ENCODE assay signal across 10 cellular contexts in genomic region chr1:192604979-192605620, GRCh38. TPM values are rescaled to one million over a fixed set of nuclear protein-coding genes. Genes with fewer than 3 reads are reported as not detected.
A peak's percentile ranks its signal among the peaks of the same experiment; 100 is the strongest.
DNase-seq lines count a peak whose midpoint lies in the region; ATAC-seq and TF ChIP-seq lines count a peak whose summit lies in the region.
"Had no signal": no experiment of that assay in that cellular context is flagged by ENCODE, and none has a peak within 500 bp of the region (broad histone marks: within the 10 kb centered on the region; RNA-seq: fewer than 3 reads in every experiment).

No MANE protein-coding gene starts in this region.

- no peaks in the 10 kb centered on the region for H3K27me3 Mint-ChIP-seq in activated B cell treated with CpG ODN at 0.5 μM for 24 hours

- peak; percentile 32 for ATAC-seq in GM21423 (IDR thresholded peaks at IDR 0.05; ENCODE audit: unreplicated experiment)
- ATAC-seq in HG03520 (IDR thresholded peaks at IDR 0.05; ENCODE audit: unreplicated experiment), result peak; percentile 29
- no peak for ATAC-seq in activated B cell treated with CpG ODN at 0.5 μM for 24 hours (ENCODE audit: low read depth)
- ATAC-seq in GM19455 (IDR thresholded peaks at IDR 0.05; ENCODE audit: unreplicated experiment), result no peak

- no peaks in the 10 kb centered on the region for H3K27me3 ChIP-seq in WERI-Rb-1 (ENCODE audit: insufficient read depth, low read depth, severe bottlenecking)

- no peaks in the 10 kb centered on the region for H3K9me3 Mint-ChIP-seq in activated B cell treated with CpG ODN at 0.5 μM for 24 hours
- H3K9me3 Mint-ChIP-seq: brain had no signal

- peak overlapping the region; percentile 55 for H3K4me3 Mint-ChIP-seq in activated B cell treated with CpG ODN at 0.5 μM for 24 hours
- H3K4me3 Mint-ChIP-seq: brain had no signal

- POLR2A ChIA-PET in activated B cell treated with CpG ODN at 0.5 μM for 24 hours (lab: Charles Lee), result interaction anchor here (0.6 to 1.2 kb wide), 3 partner anchors 60 to 88 kb away, joined by 3 to 7 read pairs (median 4); no protein-coding TSS in a partner anchor

- intact Hi-C loops in activated B cell treated with CpG ODN at 0.5 μM for 24 hours (cut with micrococcal nuclease), result loop anchor here (1.0 kb wide), 2 partner anchors 30 to 89 kb away; partner anchors contain the start of gene RGS1

- peak overlapping the region; percentile 57 for H3K27ac Mint-ChIP-seq in activated B cell treated with CpG ODN at 0.5 μM for 24 hours
- H3K27ac Mint-ChIP-seq: brain had no signal

- H3K36me3 ChIP-seq in WERI-Rb-1, result no peaks in the 10 kb centered on the region

- peaks cover 62% of the 10 kb centered on the region for H3K4me1 Mint-ChIP-seq in activated B cell treated with CpG ODN at 0.5 μM for 24 hours
- H3K4me1 Mint-ChIP-seq: brain had no signal

- TF ChIP-seq CTCF in AG09309 (IDR thresholded peaks at IDR 0.05; ENCODE audit: control insufficient read depth, insufficient read depth, low read depth, low read length, missing control alignments), result no peak
- TF ChIP-seq CTCF in activated B cell treated with CpG ODN at 0.5 μM for 24 hours (IDR thresholded peaks at IDR 0.05), result no peak
- no peak for TF ChIP-seq CTCF in WERI-Rb-1 (IDR thresholded peaks at IDR 0.05; ENCODE audit: low read depth, low read length)

- H3K27ac ChIP-seq in WERI-Rb-1, result no peak overlapping the region

- peak; percentile 67 for DNase-seq in AG09309 (ENCODE audit: low read depth)
- no peak for DNase-seq in activated B cell treated with CpG ODN at 0.5 μM for 24 hours
- no peak for DNase-seq in GM19240 (ENCODE audit: insufficient read length, low spot score)
- DNase-seq in WERI-Rb-1, result no peak
- DNase-seq in activated CD4-positive, alpha-beta T cell treated with anti-CD3 and anti-CD28 coated beads for 1 hour, result no peak
- DNase-seq: NCI-H187 treated with DMSO at 0.1 percent for 48 hours had no signal

- CTCF ChIA-PET in activated B cell treated with CpG ODN at 0.5 μM for 24 hours (lab: Charles Lee), result interaction anchor here (0.7 to 0.9 kb wide), 2 partner anchors 50 to 125 kb away, joined by 3 read pairs; no protein-coding TSS in a partner anchor

- H3K36me3 Mint-ChIP-seq in activated B cell treated with CpG ODN at 0.5 μM for 24 hours (ENCODE audit: low read depth), result no peaks in the 10 kb centered on the region
- H3K36me3 Mint-ChIP-seq: brain had no signal

- H3K9me3 ChIP-seq in WERI-Rb-1 (ENCODE audit: severe bottlenecking), result no peaks in the 10 kb centered on the region

- H3K4me3 ChIP-seq in AG09309 (ENCODE audit: control insufficient read depth, low read depth, low read length) (no peak overlapping the region), WERI-Rb-1 (ENCODE audit: low read depth, low read length) (no peak overlapping the region)

RNA-seq across cellular contexts. Expression of gene RGS1, which starts 29.5 kb away (rescaled TPM):
- 52.9 and 56.8 TPM in 2 replicates for total RNA-seq in activated B cell treated with CpG ODN at 0.5 μM for 24 hours

RNA-seq across cellular contexts. Expression of gene RGS13, which starts 30.8 kb away (rescaled TPM):
- 0.49 and 0.60 TPM in 2 replicates for total RNA-seq in activated B cell treated with CpG ODN at 0.5 μM for 24 hours

Comparison
In these comparisons a context has a peak if more than half of its experiments do, and no peak if none do; other contexts are left out.
1. ATAC-seq: peak in GM21423 (single experiment) and HG03520 (single experiment); none in activated B cell treated with CpG ODN at 0.5 μM for 24 hours (single experiment) and GM19455 (single experiment).